ENCODE assay signal across 8 cellular contexts in genomic region chr6:41778895-41779294, GRCh38. TPM values are rescaled to one million over a fixed set of nuclear protein-coding genes. Genes with fewer than 3 reads are reported as not detected.
DNase-seq lines count a peak whose midpoint lies in the region; TF ChIP-seq lines count a peak whose summit lies in the region.

No MANE protein-coding gene starts in this region.

- H3K27ac ChIP-seq in BLaER1 (no peak overlapping the region), dorsolateral prefrontal cortex (peak overlapping the region in 28 of 59 donors; percentile 9 to 88 (median 66))

- H3K27me3 Mint-ChIP-seq in nephron progenitor cell (ENCODE audit: low read depth, poor library complexity) = peaks cover 31% of the 10 kb centered on the region

- no peaks in the 10 kb centered on the region for H3F3A ChIP-seq in Loucy (ENCODE audit: low read depth)

- H4K20me1 ChIP-seq in BLaER1 (no peaks in the 10 kb centered on the region), Loucy (ENCODE audit: insufficient read depth, low read length, poor library complexity, severe bottlenecking) (peaks cover 5% of the 10 kb centered on the region)

- H3K79me2 ChIP-seq in Loucy (ENCODE audit: insufficient read depth, low read length) = peaks cover 9% of the 10 kb centered on the region

- TF ChIP-seq CTCF in Loucy (conservative IDR thresholded peaks at IDR 0.05; ENCODE audit: low read length) (no peak), dorsolateral prefrontal cortex (IDR thresholded peaks at IDR 0.05 in 54 of 56, conservative IDR thresholded peaks at IDR 0.05 in 2 of 56; ENCODE audit: low read depth in 1 of 56, partially characterized antibody in 56 of 56) (no peak), nephron progenitor cell (IDR thresholded peaks at IDR 0.05) (no peak)

- H3K27me3 ChIP-seq in BLaER1 (peaks cover 10% of the 10 kb centered on the region; the same call in 1 of the 2 replicates), Loucy (ENCODE audit: insufficient read depth, low read length, poor library complexity, severe bottlenecking) (no peaks in the 10 kb centered on the region), dorsolateral prefrontal cortex (no peaks in the 10 kb centered on the region)

- H3K36me3 Mint-ChIP-seq in nephron progenitor cell (ENCODE audit: low read depth) = peaks cover 6% of the 10 kb centered on the region

- DNase-seq in dorsolateral prefrontal cortex (no peak), nephron progenitor cell (no peak), NOMO-1 treated with dmso at 0.1 percent for 144 hours (lab: John Stamatoyannopoulos, UW; ENCODE audit: unreplicated experiment) (no peak), AG08395 (ENCODE audit: low spot score) (no peak), cerebellum (ENCODE audit: low spot score) (no peak)
- no peak for DNase-seq in stimulated activated CD4-positive, alpha-beta T cell treated with anti-CD3 and anti-CD28 coated beads, Interleukin-4, amount 100 ng/mL, for 24 hours

- H3K9me3 ChIP-seq in BLaER1 = no peaks in the 10 kb centered on the region
- no peaks in the 10 kb centered on the region for H3K9me3 ChIP-seq in Loucy (ENCODE audit: insufficient read depth, low read depth, low read length)

- no peak overlapping the region for H2AFZ ChIP-seq in Loucy (ENCODE audit: low read length)

- peaks cover 24% of the 10 kb centered on the region for H3K36me3 ChIP-seq in BLaER1
- no peaks in the 10 kb centered on the region for H3K36me3 ChIP-seq in Loucy (ENCODE audit: insufficient read depth, low read length)

- H3K27ac Mint-ChIP-seq in nephron progenitor cell = no peak overlapping the region

- H3K9me3 Mint-ChIP-seq in nephron progenitor cell = no peaks in the 10 kb centered on the region

- H3K9me2 ChIP-seq in Loucy (replicated peaks; ENCODE audit: low read depth, low read length) = no peaks in the 10 kb centered on the region

- H3K4me1 ChIP-seq in BLaER1 (peaks cover 34% of the 10 kb centered on the region), Loucy (ENCODE audit: insufficient read depth, low read length, poor library complexity, severe bottlenecking) (peaks cover 18% of the 10 kb centered on the region)

- peak overlapping the region; percentile 95 for H3K4me3 Mint-ChIP-seq in nephron progenitor cell

- peak overlapping the region; percentile 81 for H3K9ac ChIP-seq in BLaER1
- H3K9ac ChIP-seq in Loucy (ENCODE audit: low read depth, low read length, poor library complexity, severe bottlenecking) = peak overlapping the region; percentile 79

- intact Hi-C loops in dorsolateral prefrontal cortex (cut with DNase I) = loop anchor here (1.0 to 5.0 kb wide), 6 partner anchors 8 to 438 kb away; partner anchors contain the start of genes MRPS10 (in 1 of the 2), TFEB (in 1 of the 2) and TOMM6 (in 1 of the 2)

- peak overlapping the region; percentile 77 for H3K4me3 ChIP-seq in BLaER1
- H3K4me3 ChIP-seq in Loucy (ENCODE audit: low read length, poor library complexity, severe bottlenecking) = peak overlapping the region; percentile 96
- peak overlapping the region; percentile 46 to 92 (median 82) for H3K4me3 ChIP-seq in dorsolateral prefrontal cortex

- peaks cover 25% of the 10 kb centered on the region for H3K4me1 Mint-ChIP-seq in nephron progenitor cell

- H3K4me2 ChIP-seq in BLaER1 = peak overlapping the region; percentile 93
- peak overlapping the region; percentile 90 for H3K4me2 ChIP-seq in Loucy (ENCODE audit: low read depth, low read length, poor library complexity, severe bottlenecking)

RNA-seq across cellular contexts. Expression of gene FRS3, which starts 0.8 kb away (rescaled TPM):
- total RNA-seq in dorsolateral prefrontal cortex (10 to 100 TPM; 20.4 to 52.8 (median 33.0) TPM), cerebellum (5.2 TPM)

RNA-seq across cellular contexts. Expression of gene PRICKLE4, which starts 1.7 kb away (rescaled TPM):
- total RNA-seq in dorsolateral prefrontal cortex (1 to 10 TPM in 71 of 120 experiments, under 1 TPM in 17, not detected in 32; 0.36 to 9.2 (median 2.1) TPM), cerebellum (2.4 TPM)

RNA-seq across cellular contexts. Expression of gene TOMM6, which starts 8.6 kb away (rescaled TPM):
- total RNA-seq in dorsolateral prefrontal cortex = 100 to 1,000 TPM in 56 of 120 experiments, 10 to 100 TPM in 64; 67.4 to 141 (median 99.4) TPM
- 24.0 TPM for total RNA-seq in cerebellum

RNA-seq across cellular contexts. Expression of gene PGC, which starts 31.7 kb away (rescaled TPM):
- total RNA-seq in dorsolateral prefrontal cortex (1 to 10 TPM in 11 of 120 experiments, under 1 TPM in 26, not detected in 83; 0.38 to 2.2 (median 0.64) TPM), cerebellum (0.36 TPM)

RNA-seq across cellular contexts. Expression of gene TFEB, which starts 43.5 kb away (rescaled TPM):
- 100 to 1,000 TPM in 2 of 120 experiments, 10 to 100 TPM in 118; 13.9 to 125 (median 40.5) TPM for total RNA-seq in dorsolateral prefrontal cortex
- 1.9 TPM for total RNA-seq in cerebellum
